ENCODE assay signal across 21 cellular contexts in the genomic region with DNA sequence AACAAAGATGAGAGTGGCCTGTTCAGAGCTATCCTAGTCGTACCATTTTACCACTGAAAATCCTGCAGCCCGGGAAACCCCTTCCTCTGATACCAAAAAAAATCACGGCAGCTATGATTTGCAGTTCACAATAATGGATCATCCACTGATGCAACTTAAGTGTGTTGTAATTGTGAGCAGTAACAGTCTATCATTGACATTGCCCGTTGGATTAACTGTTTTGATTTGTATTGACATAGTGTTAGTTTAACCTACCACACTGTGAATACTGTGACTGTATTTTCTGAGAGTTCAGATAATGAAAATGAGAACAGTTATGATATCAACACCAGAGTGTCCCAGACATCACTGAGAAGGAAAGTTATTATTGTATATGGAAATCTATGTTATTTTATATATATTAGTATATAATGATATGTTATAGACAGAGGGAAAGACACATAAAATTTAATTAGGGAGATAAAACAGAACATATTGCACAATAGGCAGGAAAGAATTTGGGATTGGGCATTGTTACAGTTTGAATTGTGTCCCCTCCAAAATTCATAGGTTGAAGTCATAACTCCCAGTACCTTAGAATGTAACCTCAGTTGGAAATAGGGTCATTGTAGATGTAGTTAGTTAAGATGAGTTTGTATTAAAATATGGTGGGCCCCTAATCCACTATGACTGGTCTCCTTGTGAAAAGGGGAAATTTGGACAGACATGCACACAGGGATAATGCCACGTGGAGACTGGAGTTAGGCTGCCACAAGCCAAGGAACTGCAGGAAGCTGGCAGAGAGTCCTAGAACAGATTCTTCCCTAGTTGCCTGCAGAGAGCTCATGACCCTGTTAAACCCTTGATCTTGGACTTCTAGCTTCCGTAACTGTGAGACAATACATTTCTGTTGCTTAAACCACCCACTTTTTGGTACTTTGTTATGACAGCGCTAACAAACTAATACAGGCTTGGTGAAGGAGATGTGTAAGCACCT.
"Had no signal": no experiment of that assay in that cellular context is flagged by ENCODE, and none has a peak within 500 bp of the region (broad histone marks: within the 10 kb centered on the region; RNA-seq: fewer than 3 reads in every experiment).

No MANE protein-coding gene starts in this region.

- H3K27me3 Mint-ChIP-seq: activated naive CD4-positive, alpha-beta T cell treated with anti-CD3 and anti-CD28 coated beads, Interleukin-2, amount 10 ng/mL, durations not matched to agents 7 days and 5 days; progenitor cell of endocrine pancreas had no signal

- H3K36me3 ChIP-seq: thoracic aorta, upper lobe of left lung had no signal

- H3K27ac Mint-ChIP-seq: activated CD4-positive, alpha-beta memory T cell treated with anti-CD3 and anti-CD28 coated beads for 36 hours; activated naive CD4-positive, alpha-beta T cell treated with anti-CD3 and anti-CD28 coated beads, Interleukin-2, amount 10 ng/mL, durations not matched to agents 7 days and 5 days; activated naive CD8-positive, alpha-beta T cell treated with anti-CD3 and anti-CD28 coated beads, Interleukin-2, amount 50 U/mL, for 24 hours; natural killer cell had no signal

- ATAC-seq: activated naive CD8-positive, alpha-beta T cell treated with anti-CD3 and anti-CD28 coated beads, Interleukin-2, amount 50 U/mL, for 24 hours; body of pancreas; left cardiac atrium; natural killer cell had no signal

- H3K4me1 ChIP-seq: body of pancreas, upper lobe of left lung had no signal

- H3K27me3 ChIP-seq: body of pancreas, heart right ventricle, upper lobe of left lung had no signal

- H3K27ac ChIP-seq: body of pancreas, coronary artery, epithelial cell of prostate, thoracic aorta, upper lobe of left lung had no signal

- H3K4me3 ChIP-seq: body of pancreas, coronary artery, heart right ventricle, lung, thoracic aorta, upper lobe of left lung had no signal

- H3K36me3 Mint-ChIP-seq: activated CD4-positive, alpha-beta memory T cell treated with anti-CD3 and anti-CD28 coated beads for 36 hours; activated naive CD4-positive, alpha-beta T cell treated with anti-CD3 and anti-CD28 coated beads, Interleukin-2, amount 10 ng/mL, durations not matched to agents 7 days and 5 days; natural killer cell had no signal

- H3K4me3 Mint-ChIP-seq: activated CD4-positive, alpha-beta memory T cell treated with anti-CD3 and anti-CD28 coated beads for 36 hours; activated naive CD4-positive, alpha-beta T cell treated with anti-CD3 and anti-CD28 coated beads, Interleukin-2, amount 10 ng/mL, durations not matched to agents 7 days and 5 days; activated naive CD8-positive, alpha-beta T cell treated with anti-CD3 and anti-CD28 coated beads, Interleukin-2, amount 50 U/mL, for 24 hours; natural killer cell had no signal

- DNase-seq: activated CD4-positive, alpha-beta memory T cell treated with anti-CD3 and anti-CD28 coated beads for 36 hours; activated CD4-positive, alpha-beta T cell treated with anti-CD3 and anti-CD28 coated beads for 48 hours; activated effector memory CD4-positive, alpha-beta T cell treated with anti-CD3 and anti-CD28 coated beads, Interleukin-2, amount 50 U/mL, for 16 hours; activated naive CD4-positive, alpha-beta T cell treated with anti-CD3 and anti-CD28 coated beads, Interleukin-2, amount 10 ng/mL, durations not matched to agents 7 days and 5 days; activated naive CD8-positive, alpha-beta T cell treated with anti-CD3 and anti-CD28 coated beads, Interleukin-2, amount 50 U/mL, for 24 hours; activated T-cell treated with anti-CD3 and anti-CD28 coated beads, Interleukin-2, amount 50 U/mL, for 48 hours; body of pancreas; heart right ventricle; islet precursor cell; left cardiac atrium; midbrain; natural killer cell; retina; stimulated activated CD4-positive, alpha-beta T cell treated with anti-CD3 and anti-CD28 coated beads, Interleukin-4, amount 100 ng/mL, for 24 hours; stimulated activated naive CD4-positive, alpha-beta T cell treated with Interleukin-2 at 50 U/mL for 16 hours; upper lobe of left lung had no signal

- H3K9me3 Mint-ChIP-seq: activated CD4-positive, alpha-beta memory T cell treated with anti-CD3 and anti-CD28 coated beads for 36 hours; activated naive CD4-positive, alpha-beta T cell treated with anti-CD3 and anti-CD28 coated beads, Interleukin-2, amount 10 ng/mL, durations not matched to agents 7 days and 5 days; activated naive CD8-positive, alpha-beta T cell treated with anti-CD3 and anti-CD28 coated beads, Interleukin-2, amount 50 U/mL, for 24 hours had no signal

- H3K4me1 Mint-ChIP-seq: activated naive CD4-positive, alpha-beta T cell treated with anti-CD3 and anti-CD28 coated beads, Interleukin-2, amount 10 ng/mL, durations not matched to agents 7 days and 5 days; activated naive CD8-positive, alpha-beta T cell treated with anti-CD3 and anti-CD28 coated beads, Interleukin-2, amount 50 U/mL, for 24 hours; natural killer cell had no signal

- H3K9me3 ChIP-seq: body of pancreas, heart right ventricle, thoracic aorta, upper lobe of left lung had no signal
